Comparison of ENCODE assay signal across 11 cellular contexts in the genomic region with DNA sequence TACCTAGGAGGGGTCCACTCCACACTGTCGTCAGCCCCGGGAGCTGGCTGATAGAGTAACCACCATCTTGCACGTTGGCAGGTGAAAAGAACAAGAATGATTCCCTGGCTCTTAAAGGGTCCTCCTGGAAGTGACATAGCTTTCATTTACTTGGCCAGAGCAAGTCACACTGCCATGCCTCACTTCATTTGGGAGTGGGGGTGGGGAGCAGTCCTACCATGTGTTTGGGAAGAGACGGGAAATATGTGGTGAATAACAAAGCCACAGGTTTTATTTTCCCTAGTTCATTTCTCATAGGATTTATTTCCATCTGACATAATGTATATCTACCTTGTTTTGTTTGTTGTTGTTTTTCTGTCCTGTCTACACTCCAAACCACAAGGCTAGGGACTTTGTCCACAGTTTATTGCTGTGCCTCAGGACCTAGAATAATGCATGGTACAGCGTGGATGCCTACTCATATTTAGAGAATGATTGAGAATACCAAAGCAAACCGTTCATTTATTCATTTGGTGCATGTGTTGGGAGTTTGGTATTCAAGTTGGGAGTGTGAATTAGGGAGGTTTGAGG. TPM values are rescaled to one million over a fixed set of nuclear protein-coding genes. Genes with fewer than 3 reads are reported as not detected.
A peak's percentile ranks its signal among the peaks of the same experiment; 100 is the strongest.
DNase-seq lines count a peak whose midpoint lies in the region; ATAC-seq and TF ChIP-seq lines count a peak whose summit lies in the region.
"Had no signal": no experiment of that assay in that cellular context is flagged by ENCODE, and none has a peak within 500 bp of the region (broad histone marks: within the 10 kb centered on the region; RNA-seq: fewer than 3 reads in every experiment).

No MANE protein-coding gene starts in this region.

- peaks cover 0 to 4% (median 3%) of the 10 kb centered on the region in 3 donors for H3K27me3 Mint-ChIP-seq in immature natural killer cell (ENCODE audit: low read depth in 3 of 3)

- H4K20me1 ChIP-seq in BLaER1 treated with 17β-estradiol and CSF1 and Interleukin-3, amounts not matched to agents 10 nM and 100 nM = peaks cover 0 to 26% (median 0%) of the 10 kb centered on the region in 11 experiments; a peak in 2 of 22 replicates
- peaks cover 10% of the 10 kb centered on the region; the same call in 1 of the 2 replicates for H4K20me1 ChIP-seq in DOHH2 (ENCODE audit: control insufficient read depth, insufficient read depth, low read depth, low read length)
- peaks cover 10% of the 10 kb centered on the region for H4K20me1 ChIP-seq in SU-DHL-6 (ENCODE audit: low read depth, low read length)

- H3K79me2 ChIP-seq in DOHH2 (ENCODE audit: control insufficient read depth, low read length) (peaks cover 97% of the 10 kb centered on the region), SU-DHL-6 (ENCODE audit: insufficient read depth, low read length) (peaks cover 78% of the 10 kb centered on the region)

- H2AFZ ChIP-seq in SU-DHL-6 (ENCODE audit: low read depth, low read length, severe bottlenecking) = no peak overlapping the region

- DNase-seq in immature natural killer cell (no peak), mesenteric fat pad (ENCODE audit: low spot score) (no peak)
- DNase-seq: stimulated activated CD4-positive, alpha-beta T cell treated with anti-CD3 and anti-CD28 coated beads, Interleukin-2, amount 100 ng/mL, for 24 hours; WERI-Rb-1 had no signal

- H3K27ac Mint-ChIP-seq in immature natural killer cell = peak overlapping the region; percentile 26 to 93 (median 79)

- H3K9me3 Mint-ChIP-seq in immature natural killer cell = no peaks in the 10 kb centered on the region

- H3K4me1 ChIP-seq in BLaER1 treated with 17β-estradiol and CSF1 and Interleukin-3, amounts not matched to agents 10 nM and 100 nM = peaks cover 85 to 99% (median 95%) of the 10 kb centered on the region in 10 experiments
- H3K4me1 ChIP-seq in DOHH2 (ENCODE audit: control insufficient read depth, low read length) = peaks cover 100% of the 10 kb centered on the region

- ATAC-seq in GM21423 (IDR thresholded peaks at IDR 0.05; ENCODE audit: unreplicated experiment) = no peak
- no peak for ATAC-seq in GM18867 (IDR thresholded peaks at IDR 0.05; ENCODE audit: unreplicated experiment)
- ATAC-seq in HG02938 (IDR thresholded peaks at IDR 0.05; ENCODE audit: unreplicated experiment) = no peak

- peak overlapping the region; percentile 78 to 97 (median 93); a peak in 21 of 22 replicates for H3K27ac ChIP-seq in BLaER1 treated with 17β-estradiol and CSF1 and Interleukin-3, amounts not matched to agents 10 nM and 100 nM
- peak overlapping the region; percentile 89 for H3K27ac ChIP-seq in DOHH2 (ENCODE audit: low read depth, low read length)
- H3K27ac ChIP-seq in SU-DHL-6 (ENCODE audit: low read depth, low read length) = peak overlapping the region; percentile 89
- H3K27ac ChIP-seq: WERI-Rb-1 had no signal

- H3K4me1 Mint-ChIP-seq in immature natural killer cell = peaks cover 88 to 93% of the 10 kb centered on the region in 2 donors

- H3K4me3 Mint-ChIP-seq in immature natural killer cell = peak overlapping the region; percentile 49 to 79 (median 72)

- peak overlapping the region in 9 of 11 experiments; percentile 74 to 86 (median 79); a peak in 17 of 22 replicates for H3K9ac ChIP-seq in BLaER1 treated with 17β-estradiol and CSF1 and Interleukin-3, amounts not matched to agents 10 nM and 100 nM
- no peak overlapping the region for H3K9ac ChIP-seq in SU-DHL-6 (ENCODE audit: low read length)

- H3K27me3 ChIP-seq in BLaER1 treated with 17β-estradiol and CSF1 and Interleukin-3, amounts not matched to agents 10 nM and 100 nM = no peaks in the 10 kb centered on the region
- H3K27me3 ChIP-seq in DOHH2 (ENCODE audit: control insufficient read depth, low read length) (no peaks in the 10 kb centered on the region), SU-DHL-6 (ENCODE audit: low read length) (no peaks in the 10 kb centered on the region)

- H3K36me3 ChIP-seq in BLaER1 treated with 17β-estradiol and CSF1 and Interleukin-3, amounts not matched to agents 10 nM and 100 nM = peaks cover 0 to 28% (median 12%) of the 10 kb centered on the region in 11 experiments; a peak in 18 of 22 replicates
- H3K36me3 ChIP-seq in DOHH2 (ENCODE audit: control insufficient read depth, low read length) (peaks cover 6% of the 10 kb centered on the region), SU-DHL-6 (ENCODE audit: low read length) (peaks cover 8% of the 10 kb centered on the region; the same call in 1 of the 2 replicates)

- peaks cover 17% of the 10 kb centered on the region for H3F3A ChIP-seq in DOHH2 (ENCODE audit: control insufficient read depth, insufficient read depth)
- H3F3A ChIP-seq in SU-DHL-6 (ENCODE audit: insufficient read depth) = peaks cover 10% of the 10 kb centered on the region

- H3K9me2 ChIP-seq in DOHH2 (replicated peaks; ENCODE audit: control insufficient read depth, low read length) = no peaks in the 10 kb centered on the region
- H3K9me2 ChIP-seq in SU-DHL-6 (replicated peaks; ENCODE audit: insufficient read depth, low read length) = no peaks in the 10 kb centered on the region

- TF ChIP-seq CTCF in DOHH2 (IDR thresholded peaks at IDR 0.05; ENCODE audit: low read depth, low read length, poor library complexity, severe bottlenecking) (no peak), SU-DHL-6 (IDR thresholded peaks at IDR 0.05; ENCODE audit: insufficient read depth, low read length, poor library complexity, severe bottlenecking) (no peak)

- H3K9me3 ChIP-seq in BLaER1 treated with 17β-estradiol and CSF1 and Interleukin-3, amounts not matched to agents 10 nM and 100 nM (replicated peaks in 1 of 11) = peaks cover 0 to 19% (median 13%) of the 10 kb centered on the region in 11 experiments; a peak in 20 of 22 replicates
- no peaks in the 10 kb centered on the region for H3K9me3 ChIP-seq in DOHH2 (ENCODE audit: control insufficient read depth, insufficient read depth, low read length)
- H3K9me3 ChIP-seq in SU-DHL-6 (ENCODE audit: insufficient read depth, low read length) = no peaks in the 10 kb centered on the region

- peak overlapping the region; percentile 81 to 97 (median 88) for H3K4me2 ChIP-seq in BLaER1 treated with 17β-estradiol and CSF1 and Interleukin-3, amounts not matched to agents 10 nM and 100 nM
- H3K4me2 ChIP-seq in DOHH2 (ENCODE audit: low read length) (peak overlapping the region; percentile 99), SU-DHL-6 (ENCODE audit: low read depth, low read length, poor library complexity, severe bottlenecking) (peak overlapping the region; percentile 69)

- H3K4me3 ChIP-seq in BLaER1 treated with 17β-estradiol and CSF1 and Interleukin-3, amounts not matched to agents 10 nM and 100 nM = peak overlapping the region in 2 of 10 experiments; percentile 8 to 48; a peak in 3 of 20 replicates
- H3K4me3 ChIP-seq in DOHH2 (ENCODE audit: low read length) (peak overlapping the region; percentile 74), SU-DHL-6 (ENCODE audit: insufficient read depth, low read length, poor library complexity, severe bottlenecking) (no peak overlapping the region)

- H3K36me3 Mint-ChIP-seq in immature natural killer cell = no peaks in the 10 kb centered on the region

RNA-seq across cellular contexts. Expression of a gene that starts 26.8 kb away (rescaled TPM):
- polyA plus RNA-seq in immature natural killer cell = 100 to 1,000 TPM; 114 to 130 (median 115) TPM
- total RNA-seq in mesenteric fat pad = 49.3 TPM

RNA-seq across cellular contexts. Expression of a gene that starts 30.8 kb away (rescaled TPM):
- 10 to 100 TPM; 10.1 to 30.0 (median 21.1) TPM for polyA plus RNA-seq in immature natural killer cell
- not detected for total RNA-seq in mesenteric fat pad
- polyA plus RNA-seq: BJ had no signal
